Comparison of ENCODE assay signal across 20 cellular contexts in the genomic region with DNA sequence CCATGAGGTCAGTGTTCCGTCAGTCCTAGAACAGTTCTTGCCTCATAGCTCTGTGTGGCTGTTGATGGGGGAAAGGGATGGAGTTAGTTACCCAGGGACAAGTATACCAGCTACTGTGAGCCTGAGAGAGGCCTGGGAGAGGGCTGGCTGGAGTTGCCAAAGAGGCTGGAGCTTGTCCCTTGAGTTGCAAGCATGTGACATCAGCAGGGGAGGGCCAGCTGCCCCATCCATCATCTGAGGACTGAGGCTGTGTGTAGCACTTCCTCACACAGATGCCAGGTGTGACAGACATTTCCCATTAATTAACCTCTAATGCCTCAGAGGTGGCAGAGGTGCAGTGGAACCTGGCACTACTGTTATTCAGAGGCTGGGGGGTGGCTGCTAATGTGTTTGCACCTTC.
DNase-seq lines count a peak whose midpoint lies in the region; ATAC-seq and TF ChIP-seq lines count a peak whose summit lies in the region.
"Had no signal": no experiment of that assay in that cellular context is flagged by ENCODE, and none has a peak within 500 bp of the region (broad histone marks: within the 10 kb centered on the region; RNA-seq: fewer than 3 reads in every experiment).

No MANE protein-coding gene starts in this region.

- H4K91ac ChIP-seq in H9 (ENCODE audit: insufficient read length, low read depth, low read length), result no peak overlapping the region

- H4K5ac ChIP-seq in H9 (ENCODE audit: insufficient read length, low read depth, low read length), result no peak overlapping the region

- TF ChIP-seq CTCF in upper lobe of right lung (IDR thresholded peaks at IDR 0.05) (no peak), H9 (conservative IDR thresholded peaks at IDR 0.05) (no peak)

- no peaks in the 10 kb centered on the region for H4K20me1 ChIP-seq in H9 (ENCODE audit: control insufficient read depth, insufficient read depth, insufficient read length)

- no CpG with 5 or more reads among the region's 1 CpG for WGBS in H9 (ENCODE audit: extremely low coverage, insufficient read length, low lambda C conversion rate)

- no peak overlapping the region for H3K4ac ChIP-seq in H9 (ENCODE audit: low read depth, low read length)

- no peak overlapping the region for H2BK12ac ChIP-seq in H9 (ENCODE audit: insufficient read length, low read depth, low read length)

- no peaks in the 10 kb centered on the region for H3K36me3 ChIP-seq in upper lobe of right lung
- H3K36me3 ChIP-seq: left lung, MG63, vagina, WERI-Rb-1 had no signal

- H3K4me3 Mint-ChIP-seq in H9, result no peak overlapping the region
- H3K4me3 Mint-ChIP-seq: nephron progenitor cell had no signal

- H2BK5ac ChIP-seq in H9 (ENCODE audit: insufficient read length, low read length), result no peak overlapping the region

- no peak overlapping the region for H2BK120ac ChIP-seq in H9 (ENCODE audit: low read depth, low read length, poor library complexity, severe bottlenecking)

- H3K4me1 Mint-ChIP-seq in H9, result no peaks in the 10 kb centered on the region
- H3K4me1 Mint-ChIP-seq: nephron progenitor cell had no signal

- peaks cover 18% of the 10 kb centered on the region for H3K27me3 Mint-ChIP-seq in H9 (ENCODE audit: low read depth)

- no peaks in the 10 kb centered on the region for H3K79me2 ChIP-seq in H9 (ENCODE audit: insufficient read depth, low read length)

- peak; percentile 25 for DNase-seq in activated effector memory CD4-positive, alpha-beta T cell treated with anti-CD3 and anti-CD28 coated beads, Interleukin-2, amount 50 U/mL, for 16 hours
- no peak for DNase-seq in activated effector memory CD4-positive, alpha-beta T cell treated with Interleukin-2 at 50 U/mL for 16 hours
- DNase-seq in SW480 (ENCODE audit: low spot score) (peak; percentile 44), head of caudate nucleus (peak in 31 of 42 donors; percentile 28 to 73 (median 54)), upper lobe of right lung (peak; percentile 42), GM03348 (ENCODE audit: low spot score) (no peak), H9 (no peak)
- DNase-seq: activated CD4-positive, alpha-beta T cell treated with anti-CD3 and anti-CD28 coated beads, Interleukin-2, amount 50 U/mL, for 1 hour; GM23248; MG63; NCI-H187 treated with DMSO at 0.1 percent for 48 hours; NCI-H226; nephron progenitor cell; WERI-Rb-1 had no signal

- no peak overlapping the region for H3K27ac Mint-ChIP-seq in H9
- H3K27ac Mint-ChIP-seq: activated T-helper 2 cell treated with anti-CD3 and anti-CD28 coated beads, Interferon-gamma antibody, Interleukin-2, Interleukin-4, amounts not matched to agents 10 μg/mL and 5 μg/mL and 100 μg/mL, durations not matched to agents 14 hours and 24 hours and 36 hours; nephron progenitor cell had no signal

- no peak overlapping the region for H2AK5ac ChIP-seq in H9 (ENCODE audit: insufficient read length, low read length)

- H3K9me3 ChIP-seq in upper lobe of right lung (no peaks in the 10 kb centered on the region), H9 (ENCODE audit: control insufficient read depth, low read depth, low read length) (no peaks in the 10 kb centered on the region)
- H3K9me3 ChIP-seq: left lung, MG63, vagina had no signal

- no peak overlapping the region for H2BK15ac ChIP-seq in H9 (ENCODE audit: low read depth, low read length)

- no peak overlapping the region for H2AFZ ChIP-seq in H9 (ENCODE audit: low read length)
- H2AFZ ChIP-seq: GM23248 had no signal

- H3K27me3 ChIP-seq in upper lobe of right lung, result peaks cover 12% of the 10 kb centered on the region
- H3K27me3 ChIP-seq in H9 (ENCODE audit: insufficient read depth, low read length), result no peaks in the 10 kb centered on the region; the same call in 1 of the 2 replicates
- H3K27me3 ChIP-seq: MG63, vagina had no signal

- no peak overlapping the region for H3K4me2 ChIP-seq in H9 (ENCODE audit: insufficient read depth, insufficient read length, low read length)

- no peak overlapping the region for H3K23ac ChIP-seq in H9 (ENCODE audit: insufficient read length, low read depth, low read length)

- H3K9me3 Mint-ChIP-seq in H9, result peaks cover 2 to 18% of the 10 kb centered on the region in 2 experiments; a peak in 3 of 5 replicates
- H3K9me3 Mint-ChIP-seq: activated T-helper 2 cell treated with anti-CD3 and anti-CD28 coated beads, Interferon-gamma antibody, Interleukin-2, Interleukin-4, amounts not matched to agents 10 μg/mL and 5 μg/mL and 100 μg/mL, durations not matched to agents 14 hours and 24 hours and 36 hours had no signal

- no peak overlapping the region for H4K8ac ChIP-seq in H9 (replicated peaks; ENCODE audit: insufficient read length, low read depth, low read length)

- no peak overlapping the region for H3K9ac ChIP-seq in H9 (ENCODE audit: extremely low read depth, insufficient read length, low read length)
- H3K9ac ChIP-seq: GM23248 had no signal

- no peak overlapping the region for H3K56ac ChIP-seq in H9 (ENCODE audit: insufficient read length, low read depth, low read length)

- H3T11ph ChIP-seq in H9 (ENCODE audit: low read length), result no peak overlapping the region

- no peak overlapping the region for H2BK20ac ChIP-seq in H9 (ENCODE audit: low read depth, low read length, poor library complexity, severe bottlenecking)

- ATAC-seq in upper lobe of right lung (no peak), HG03521 (IDR thresholded peaks at IDR 0.05; ENCODE audit: unreplicated experiment) (no peak)
- ATAC-seq: left lung, Panc1 had no signal

- H3K4me1 ChIP-seq in upper lobe of right lung (no peaks in the 10 kb centered on the region), H9 (ENCODE audit: insufficient read depth, low read length) (no peaks in the 10 kb centered on the region)
- H3K4me1 ChIP-seq: left lung, vagina had no signal

- H3K27ac ChIP-seq in upper lobe of right lung (no peak overlapping the region), H9 (ENCODE audit: insufficient read length, low read depth, low read length) (no peak overlapping the region)
- H3K27ac ChIP-seq: C4-2B, GM23248, left lung, vagina, WERI-Rb-1 had no signal

- no peak overlapping the region for H3K4me3 ChIP-seq in upper lobe of right lung
- H3K4me3 ChIP-seq: GM23248, left lung, MG63, vagina had no signal

- intact Hi-C loops in head of caudate nucleus (cut with DNase I), result no loop called here
- intact Hi-C loops in upper lobe of right lung (cut with DNase I), result no loop called here

- no peaks in the 10 kb centered on the region for H3K23me2 ChIP-seq in H9 (ENCODE audit: insufficient read length, low read depth, low read length, poor library complexity, severe bottlenecking)

- no peak overlapping the region; the same call in 1 of the 2 replicates for H3K14ac ChIP-seq in H9 (ENCODE audit: insufficient read depth, low read length)

- no peaks in the 10 kb centered on the region for H3K79me1 ChIP-seq in H9 (ENCODE audit: insufficient read depth, low read depth, low read length, poor library complexity, severe bottlenecking)

- H3K18ac ChIP-seq in H9 (ENCODE audit: insufficient read length, low read depth, low read length), result no peak overlapping the region

- H3K36me3 Mint-ChIP-seq in H9 (ENCODE audit: insufficient read depth in 1 of 3, low read depth in 3 of 3), result peaks cover 0 to 3% (median 0%) of the 10 kb centered on the region in 3 experiments; a peak in 2 of 7 replicates

Comparison
In these comparisons a context has a peak if more than half of its experiments do, and no peak if none do; other contexts are left out.
1. DNase-seq: peak in activated effector memory CD4-positive, alpha-beta T cell treated with anti-CD3 and anti-CD28 coated beads, Interleukin-2, amount 50 U/mL, for 16 hours (single experiment), SW480 (single experiment), head of caudate nucleus (31 of 42) and upper lobe of right lung (single experiment); none in activated effector memory CD4-positive, alpha-beta T cell treated with Interleukin-2 at 50 U/mL for 16 hours (single experiment), GM03348 (single experiment) and H9 (single experiment).